1 cellular context compared by ENCODE assay signal in genomic region chr3:138782748-138783147, GRCh38.
TF ChIP-seq lines count a peak whose summit lies in the region.

No MANE protein-coding gene starts in this region.

TF ChIP-seq in GM12878, 131 proteins besides CTCF, POLR2A, EP300 and RAD21 (continued from another document):
- TF ChIP-seq, protein P1, sequence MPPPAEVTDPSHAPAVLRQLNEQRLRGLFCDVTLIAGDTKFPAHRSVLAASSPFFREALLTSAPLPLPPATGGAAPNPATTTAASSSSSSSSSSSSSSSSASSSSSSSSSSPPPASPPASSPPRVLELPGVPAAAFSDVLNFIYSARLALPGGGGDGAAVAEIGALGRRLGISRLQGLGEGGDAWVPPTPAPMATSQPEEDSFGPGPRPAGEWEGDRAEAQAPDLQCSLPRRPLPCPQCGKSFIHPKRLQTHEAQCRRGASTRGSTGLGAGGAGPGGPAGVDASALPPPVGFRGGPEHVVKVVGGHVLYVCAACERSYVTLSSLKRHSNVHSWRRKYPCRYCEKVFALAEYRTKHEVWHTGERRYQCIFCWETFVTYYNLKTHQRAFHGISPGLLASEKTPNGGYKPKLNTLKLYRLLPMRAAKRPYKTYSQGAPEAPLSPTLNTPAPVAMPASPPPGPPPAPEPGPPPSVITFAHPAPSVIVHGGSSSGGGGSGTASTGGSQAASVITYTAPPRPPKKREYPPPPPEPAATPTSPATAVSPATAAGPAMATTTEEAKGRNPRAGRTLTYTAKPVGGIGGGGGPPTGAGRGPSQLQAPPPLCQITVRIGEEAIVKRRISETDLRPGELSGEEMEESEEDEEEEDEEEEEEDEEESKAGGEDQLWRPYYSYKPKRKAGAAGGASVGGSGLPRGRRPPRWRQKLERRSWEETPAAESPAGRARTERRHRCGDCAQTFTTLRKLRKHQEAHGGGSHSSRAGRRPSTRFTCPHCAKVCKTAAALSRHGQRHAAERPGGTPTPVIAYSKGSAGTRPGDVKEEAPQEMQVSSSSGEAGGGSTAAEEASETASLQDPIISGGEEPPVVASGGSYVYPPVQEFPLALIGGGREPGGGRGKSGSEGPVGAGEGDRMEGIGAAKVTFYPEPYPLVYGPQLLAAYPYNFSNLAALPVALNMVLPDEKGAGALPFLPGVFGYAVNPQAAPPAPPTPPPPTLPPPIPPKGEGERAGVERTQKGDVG (CRISPR knock-in tag; IDR thresholded peaks at IDR 0.05) = no peak
- TF ChIP-seq SMAD5 (IDR thresholded peaks at IDR 0.05; ENCODE audit: low read depth) = no peak
- no peak for TF ChIP-seq RBBP5 (conservative IDR thresholded peaks at IDR 0.05)
- no peak for TF ChIP-seq SMAD1 (IDR thresholded peaks at IDR 0.05; ENCODE audit: low read depth, partially characterized antibody)
- TF ChIP-seq ZNF687 (IDR thresholded peaks at IDR 0.05) = no peak
- TF ChIP-seq ZNF217 (IDR thresholded peaks at IDR 0.05) = no peak
- TF ChIP-seq JUNB (IDR thresholded peaks at IDR 0.05) = no peak
